1 cellular context compared by ENCODE assay signal in genomic region chr6:138450445-138450844, GRCh38.
TF ChIP-seq lines count a peak whose summit lies in the region.

No MANE protein-coding gene starts in this region.

TF ChIP-seq in GM12878, 131 proteins besides CTCF, POLR2A, EP300 and RAD21 (continued from another document):
- TF ChIP-seq, protein P1, sequence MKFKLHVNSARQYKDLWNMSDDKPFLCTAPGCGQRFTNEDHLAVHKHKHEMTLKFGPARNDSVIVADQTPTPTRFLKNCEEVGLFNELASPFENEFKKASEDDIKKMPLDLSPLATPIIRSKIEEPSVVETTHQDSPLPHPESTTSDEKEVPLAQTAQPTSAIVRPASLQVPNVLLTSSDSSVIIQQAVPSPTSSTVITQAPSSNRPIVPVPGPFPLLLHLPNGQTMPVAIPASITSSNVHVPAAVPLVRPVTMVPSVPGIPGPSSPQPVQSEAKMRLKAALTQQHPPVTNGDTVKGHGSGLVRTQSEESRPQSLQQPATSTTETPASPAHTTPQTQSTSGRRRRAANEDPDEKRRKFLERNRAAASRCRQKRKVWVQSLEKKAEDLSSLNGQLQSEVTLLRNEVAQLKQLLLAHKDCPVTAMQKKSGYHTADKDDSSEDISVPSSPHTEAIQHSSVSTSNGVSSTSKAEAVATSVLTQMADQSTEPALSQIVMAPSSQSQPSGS (IDR thresholded peaks at IDR 0.05; ENCODE audit: low read length), result no peak
- peak; percentile 54; the same call in 1 of the 2 replicates for TF ChIP-seq RELB (IDR thresholded peaks at IDR 0.05; ENCODE audit: low read depth)
- TF ChIP-seq ZSCAN29 (IDR thresholded peaks at IDR 0.05), result no peak
- no peak for TF ChIP-seq POLR2AphosphoS2 (IDR thresholded peaks at IDR 0.05; ENCODE audit: low read depth, low read length)
- TF ChIP-seq MYB (IDR thresholded peaks at IDR 0.05; ENCODE audit: borderline replicate concordance, low read depth, low read length), result no peak
- TF ChIP-seq NFYA (IDR thresholded peaks at IDR 0.05; ENCODE audit: borderline replicate concordance, low read depth, low read length), result no peak
- no peak for TF ChIP-seq USF1 (IDR thresholded peaks at IDR 0.05; ENCODE audit: borderline replicate concordance, extremely low read length, insufficient read depth, low read depth, low read length)
- TF ChIP-seq MEF2A (IDR thresholded peaks at IDR 0.05; ENCODE audit: insufficient read depth, low read depth, low read length), result no peak
- no peak for TF ChIP-seq SMAD1 (IDR thresholded peaks at IDR 0.05; ENCODE audit: low read depth, partially characterized antibody)
- TF ChIP-seq ZNF274 (IDR thresholded peaks at IDR 0.05; ENCODE audit: insufficient read depth, insufficient read length), result no peak
